In genomic region chr14:68955164-68955921, GRCh38 we compare ENCODE assay signal across 1 cellular context.
TF ChIP-seq lines count a peak whose summit lies in the region.

No MANE protein-coding gene starts in this region.

TF ChIP-seq in SK-N-SH treated with all-trans-retinoic acid at 6 μM for 48 hours, 23 proteins besides CTCF, POLR2A, EP300 and RAD21 (continued from another document):
- TF ChIP-seq CSRNP3 (CRISPR knock-in tag; IDR thresholded peaks at IDR 0.05) (no peak), CSDC2 (CRISPR knock-in tag; IDR thresholded peaks at IDR 0.05) (no peak), ESRRG (CRISPR knock-in tag; IDR thresholded peaks at IDR 0.05) (no peak), ARNTL (CRISPR knock-in tag; IDR thresholded peaks at IDR 0.05; ENCODE audit: borderline replicate concordance, low read depth) (no peak)
TF ChIP-seq in SK-N-SH treated with all-trans-retinoic acid at 6 μM for 48 hours: peak in this region for 0.
